In the genomic region with DNA sequence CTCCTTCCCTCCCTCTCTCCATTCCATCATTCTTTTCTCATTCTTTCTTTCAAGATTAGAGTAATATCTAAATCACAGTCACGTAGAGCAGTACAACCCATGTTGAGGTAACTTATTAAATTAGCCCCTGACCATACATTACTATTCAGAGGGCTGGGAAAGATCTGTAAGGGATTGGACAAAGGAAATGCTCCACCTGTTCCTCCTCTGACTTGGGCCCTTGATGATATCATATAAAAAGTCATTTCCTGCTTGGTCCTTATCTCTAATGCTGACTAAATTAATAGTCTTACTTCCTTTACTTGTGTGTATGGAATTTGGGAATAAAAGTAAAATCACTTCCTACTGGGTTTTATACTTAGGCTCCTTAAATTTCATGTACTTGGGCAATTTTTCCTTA, we compare ENCODE assay signal across 15 cellular contexts.
"Had no signal": no experiment of that assay in that cellular context is flagged by ENCODE, and none has a peak within 500 bp of the region (broad histone marks: within the 10 kb centered on the region; RNA-seq: fewer than 3 reads in every experiment).

No MANE protein-coding gene starts in this region.

- H3K27me3 Mint-ChIP-seq: activated naive CD8-positive, alpha-beta T cell; dendritic cell treated with granulocyte-macrophage colony-stimulating factor and Interleukin-4, amounts not matched to agents 40 ng/mL and 50 ng/mL, for 4 days; memory B cell; stimulated activated naive CD8-positive, alpha-beta T cell treated with anti-CD3 and anti-CD28 coated beads, Interleukin-15, Interleukin-2, amounts not matched to agents 100 ng/mL and 50 ng/mL, for 24 hours had no signal

- DNase-seq: activated CD4-positive, alpha-beta T cell treated with anti-CD3 and anti-CD28 coated beads for 1 hour; activated CD4-positive, alpha-beta T cell treated with anti-CD3 and anti-CD28 coated beads, Interleukin-2, amount 50 U/mL, for 48 hours; effector memory CD4-positive, alpha-beta T cell; esophagus squamous epithelium; foreskin fibroblast; glutamatergic neuron; right cardiac atrium; transverse colon; WERI-Rb-1 had no signal

- H3K27me3 ChIP-seq: esophagus squamous epithelium, suprapubic skin, transverse colon had no signal

- H3K9me3 ChIP-seq: esophagus squamous epithelium, suprapubic skin, transverse colon had no signal

- H3K4me3 Mint-ChIP-seq: activated naive CD8-positive, alpha-beta T cell; dendritic cell treated with granulocyte-macrophage colony-stimulating factor and Interleukin-4, amounts not matched to agents 40 ng/mL and 50 ng/mL, for 4 days; memory B cell; neural crest cell; stimulated activated naive CD8-positive, alpha-beta T cell treated with anti-CD3 and anti-CD28 coated beads, Interleukin-15, Interleukin-2, amounts not matched to agents 100 ng/mL and 50 ng/mL, for 24 hours had no signal

- H3K4me3 ChIP-seq: esophagus squamous epithelium, suprapubic skin, transverse colon had no signal

- H3K27ac ChIP-seq: esophagus squamous epithelium, suprapubic skin, transverse colon, WERI-Rb-1 had no signal

- H3K27ac Mint-ChIP-seq: activated naive CD8-positive, alpha-beta T cell; dendritic cell treated with granulocyte-macrophage colony-stimulating factor and Interleukin-4, amounts not matched to agents 40 ng/mL and 50 ng/mL, for 4 days; memory B cell; stimulated activated naive CD8-positive, alpha-beta T cell treated with anti-CD3 and anti-CD28 coated beads, Interleukin-15, Interleukin-2, amounts not matched to agents 100 ng/mL and 50 ng/mL, for 24 hours had no signal

- H3K36me3 ChIP-seq: esophagus squamous epithelium, suprapubic skin, transverse colon, WERI-Rb-1 had no signal

- H3K4me1 ChIP-seq: esophagus squamous epithelium, suprapubic skin, transverse colon had no signal

- H3K9me3 Mint-ChIP-seq: dendritic cell treated with granulocyte-macrophage colony-stimulating factor and Interleukin-4, amounts not matched to agents 40 ng/mL and 50 ng/mL, for 4 days; memory B cell had no signal
